19 cellular contexts compared by ENCODE assay signal in the genomic region with DNA sequence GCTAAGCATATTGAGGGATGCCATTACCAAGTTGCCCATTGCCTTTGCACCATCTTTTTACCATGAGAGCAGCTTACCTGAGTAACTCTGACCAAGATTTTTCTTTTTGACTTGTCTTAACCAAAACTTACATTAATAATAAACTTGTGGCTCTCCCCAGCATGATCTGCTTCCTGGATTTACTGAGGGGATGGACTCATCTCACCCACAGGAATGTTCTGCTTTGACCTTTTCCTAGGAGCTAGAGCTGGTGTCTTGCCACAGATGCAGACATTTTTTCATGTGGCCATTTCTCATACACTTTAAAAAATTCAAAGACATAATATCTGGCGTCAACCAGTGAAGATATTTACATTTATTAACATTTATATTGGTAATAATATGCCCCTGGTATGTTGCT.
DNase-seq lines count a peak whose midpoint lies in the region; ATAC-seq and TF ChIP-seq lines count a peak whose summit lies in the region.
"Had no signal": no experiment of that assay in that cellular context is flagged by ENCODE, and none has a peak within 500 bp of the region (broad histone marks: within the 10 kb centered on the region; RNA-seq: fewer than 3 reads in every experiment).

No MANE protein-coding gene starts in this region.

- H3K79me2 ChIP-seq in GM23248 (ENCODE audit: insufficient read depth) (no peaks in the 10 kb centered on the region), PC-3 (ENCODE audit: low read length) (no peaks in the 10 kb centered on the region)

- H3K4me2 ChIP-seq in GM23248 (ENCODE audit: unreplicated experiment) (no peak overlapping the region), PC-3 (ENCODE audit: low read length) (no peak overlapping the region)

- no peak overlapping the region for H3K4me3 ChIP-seq in GM23248
- H3K4me3 ChIP-seq in PC-3 (ENCODE audit: low read length) = no peak overlapping the region
- H3K4me3 ChIP-seq: SJSA1 had no signal

- H3F3A ChIP-seq in GM23248 (ENCODE audit: insufficient read depth) (no peaks in the 10 kb centered on the region), PC-3 (ENCODE audit: low read length, unreplicated experiment) (no peaks in the 10 kb centered on the region)

- H2AFZ ChIP-seq in GM23248 (no peak overlapping the region), PC-3 (ENCODE audit: low read length) (no peak overlapping the region)

- H3K4me1 ChIP-seq in GM23248 (ENCODE audit: insufficient read depth) (peaks cover 4% of the 10 kb centered on the region; the same call in 1 of the 2 replicates), PC-3 (ENCODE audit: insufficient read depth, low read length) (peaks cover 10% of the 10 kb centered on the region)
- H3K4me1 ChIP-seq: SJSA1 had no signal

- no peak overlapping the region for H3K27ac ChIP-seq in GM23248
- H3K27ac ChIP-seq in PC-3 (ENCODE audit: low read length) = no peak overlapping the region
- H3K27ac ChIP-seq: SJSA1 had no signal

- no TSS peak for BruUV-seq in PC-3 (replicated peaks; lab: Mats Ljungman, UMichigan)

- H4K20me1 ChIP-seq in GM23248 (ENCODE audit: insufficient read depth) (no peaks in the 10 kb centered on the region), PC-3 (ENCODE audit: low read length) (no peaks in the 10 kb centered on the region)

- CTCF ChIA-PET in PC-3 (lab: Charles Lee) = no interaction called here

- H3K27me3 ChIP-seq in GM23248 (replicated peaks; ENCODE audit: insufficient read depth) (no peaks in the 10 kb centered on the region), PC-3 (ENCODE audit: low read length) (no peaks in the 10 kb centered on the region)
- H3K27me3 ChIP-seq: SJSA1 had no signal

- no peaks in the 10 kb centered on the region for H3K9me2 ChIP-seq in GM23248 (ENCODE audit: insufficient read depth)
- no peaks in the 10 kb centered on the region for H3K9me2 ChIP-seq in PC-3 (replicated peaks; ENCODE audit: low read length)

- H3K9me3 ChIP-seq in GM23248 (ENCODE audit: low read depth) = no peaks in the 10 kb centered on the region
- H3K9me3 ChIP-seq in PC-3 (ENCODE audit: low read length) = no peaks in the 10 kb centered on the region
- H3K9me3 ChIP-seq: SJSA1 had no signal

- intact Hi-C loops in PC-3 (cut with micrococcal nuclease) = no loop called here

- 47 to 65% methylated on average over 1 of the region's 1 CpG for WGBS in GM23248 (ENCODE audit: low coverage in 1 of 2, low lambda C conversion rate in 2 of 2, missing lambda C conversion rate in 2 of 2), 2 experiments

- no peak overlapping the region for H3K9ac ChIP-seq in GM23248
- H3K9ac ChIP-seq in PC-3 (ENCODE audit: low read length) = no peak overlapping the region

- TF ChIP-seq CTCF in PC-3 (conservative IDR thresholded peaks at IDR 0.05; ENCODE audit: low read depth, low read length) = no peak

- DNase-seq in GM23248 = peak; percentile 6
- DNase-seq in PC-3 = peak; percentile 22
- peak; percentile 64 for DNase-seq in glomerular visceral epithelial cell (ENCODE audit: extremely low spot score)
- DNase-seq in renal cortical epithelial cell (ENCODE audit: low read depth) = peak; percentile 70
- no peak for DNase-seq in LoVo (ENCODE audit: low spot score)
- DNase-seq: GF-D8, GOT3, Karpas-422, NCI-H1092 treated with DMSO at 0.1 percent for 48 hours, NCI-H1436 treated with DMSO at 0.1 percent for 48 hours, NCI-H1930, NCI-H510A, NCI-H748 treated with DMSO at 0.1 percent for 48 hours had no signal

- in situ Hi-C loops in GM23248 (cut with MboI) = no loop called here

- ATAC-seq in PC-3 = no peak
- ATAC-seq in HG03457 (IDR thresholded peaks at IDR 0.05; ENCODE audit: unreplicated experiment) = no peak
- ATAC-seq in HG03342 (IDR thresholded peaks at IDR 0.05; ENCODE audit: unreplicated experiment) = no peak
- no peak for ATAC-seq in GM19463 (IDR thresholded peaks at IDR 0.05; ENCODE audit: unreplicated experiment)
- ATAC-seq: HCT116, Panc1 had no signal

- H3K36me3 ChIP-seq in GM23248 (ENCODE audit: low read depth) (no peaks in the 10 kb centered on the region), PC-3 (ENCODE audit: low read depth, low read length) (no peaks in the 10 kb centered on the region)
- H3K36me3 ChIP-seq: SJSA1 had no signal

- POLR2A ChIA-PET in PC-3 (lab: Charles Lee; ENCODE audit: unreplicated experiment) = no interaction called here
